29 cellular contexts compared by ENCODE assay signal in the genomic region with DNA sequence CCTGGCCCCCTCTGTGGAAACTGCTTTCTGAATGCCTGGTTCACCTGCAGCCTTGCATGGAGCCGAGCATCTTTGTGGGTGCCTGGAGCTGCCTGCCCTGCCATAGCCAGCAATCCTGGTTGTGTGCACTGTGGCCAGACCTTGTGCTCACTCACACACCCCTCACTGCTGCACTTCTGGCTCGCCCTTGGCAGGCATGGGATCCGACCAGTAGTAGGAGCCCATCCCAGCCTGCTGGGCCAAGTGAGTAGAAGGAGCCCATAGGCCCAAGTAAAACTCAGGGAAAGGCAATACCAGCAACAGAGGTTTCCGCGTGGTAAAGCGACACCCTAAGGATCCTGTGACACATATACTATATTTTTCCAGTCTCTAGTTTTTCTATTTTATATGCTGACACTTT.
"Had no signal": no experiment of that assay in that cellular context is flagged by ENCODE, and none has a peak within 500 bp of the region (broad histone marks: within the 10 kb centered on the region; RNA-seq: fewer than 3 reads in every experiment).

No MANE protein-coding gene starts in this region.

- H3K9me3 ChIP-seq: gastroesophageal sphincter, mucosa of descending colon, right atrium auricular region, stomach, suprapubic skin, tibial artery had no signal

- H3K27me3 ChIP-seq: brain microvascular endothelial cell, gastroesophageal sphincter, hepatocyte, right atrium auricular region, stomach, suprapubic skin, tibial artery had no signal

- H3K4me2 ChIP-seq: hepatocyte, smooth muscle cell had no signal

- H3K4me3 ChIP-seq: gastroesophageal sphincter, hepatocyte, lung, mucosa of descending colon, right atrium auricular region, smooth muscle cell, stomach, suprapubic skin, tibial artery had no signal

- H3K36me3 Mint-ChIP-seq: activated CD8-positive, alpha-beta memory T cell treated with anti-CD3 and anti-CD28 coated beads, Interleukin-2, amount 10 ng/mL, durations not matched to agents 7 days and 5 days; activated naive CD8-positive, alpha-beta T cell treated with anti-CD3 and anti-CD28 coated beads, Interleukin-2, amount 10 ng/mL, durations not matched to agents 7 days and 5 days; immature natural killer cell; natural killer cell treated with Interleukin-12 subunit alpha and Interleukin-12 subunit beta and Interleukin-15 and Interleukin-18, amount 100 ng/mL, for 72 hours; stimulated activated naive B cell treated with anti-CD40 and anti-IgM and Interleukin-4, amounts not matched to agents 10 μg/mL and 1 μg/mL and 100 μg/mL, for 72 hours had no signal

- H3K27me3 Mint-ChIP-seq: activated B cell treated with CpG ODN at 0.5 μM for 24 hours; activated CD8-positive, alpha-beta memory T cell treated with anti-CD3 and anti-CD28 coated beads, Interleukin-2, amount 10 ng/mL, durations not matched to agents 7 days and 5 days; activated naive CD8-positive, alpha-beta T cell treated with anti-CD3 and anti-CD28 coated beads, Interleukin-2, amount 10 ng/mL, durations not matched to agents 7 days and 5 days; effector memory CD8-positive, alpha-beta T cell; natural killer cell treated with Interleukin-12 subunit alpha and Interleukin-12 subunit beta and Interleukin-15 and Interleukin-18, amount 100 ng/mL, for 72 hours; stimulated activated naive B cell treated with anti-CD40 and anti-IgM and Interleukin-4, amounts not matched to agents 10 μg/mL and 1 μg/mL and 100 μg/mL, for 72 hours; T-helper 17 cell had no signal

- H3K4me1 Mint-ChIP-seq: activated B cell treated with CpG ODN at 0.5 μM for 24 hours; activated CD8-positive, alpha-beta memory T cell treated with anti-CD3 and anti-CD28 coated beads, Interleukin-2, amount 10 ng/mL, durations not matched to agents 7 days and 5 days; activated naive CD8-positive, alpha-beta T cell treated with anti-CD3 and anti-CD28 coated beads, Interleukin-2, amount 10 ng/mL, durations not matched to agents 7 days and 5 days; immature natural killer cell; stimulated activated naive B cell treated with anti-CD40 and anti-IgM and Interleukin-4, amounts not matched to agents 10 μg/mL and 1 μg/mL and 100 μg/mL, for 72 hours; T-helper 17 cell had no signal

- H3K27ac Mint-ChIP-seq: activated B cell treated with CpG ODN at 0.5 μM for 24 hours; activated CD8-positive, alpha-beta memory T cell treated with anti-CD3 and anti-CD28 coated beads, Interleukin-2, amount 10 ng/mL, durations not matched to agents 7 days and 5 days; activated CD8-positive, alpha-beta T cell treated with anti-CD3 and anti-CD28 coated beads, Interleukin-2, amount 10 ng/mL, durations not matched to agents 7 days and 5 days; activated naive CD4-positive, alpha-beta T cell treated with anti-CD3 and anti-CD28 coated beads for 36 hours; activated naive CD8-positive, alpha-beta T cell treated with anti-CD3 and anti-CD28 coated beads, Interleukin-2, amount 10 ng/mL, durations not matched to agents 7 days and 5 days; activated T-cell treated with anti-CD3 and anti-CD28 coated beads, Interleukin-2, amount 50 U/mL, for 72 hours; effector memory CD8-positive, alpha-beta T cell; immature natural killer cell; natural killer cell treated with Interleukin-12 subunit alpha and Interleukin-12 subunit beta and Interleukin-15 and Interleukin-18, amount 100 ng/mL, for 72 hours; stimulated activated naive B cell treated with anti-CD40 and anti-IgM and Interleukin-4, amounts not matched to agents 10 μg/mL and 1 μg/mL and 100 μg/mL, for 72 hours; T-helper 17 cell had no signal

- H3K27ac ChIP-seq: brain microvascular endothelial cell, gastroesophageal sphincter, hepatocyte, right atrium auricular region, stomach, suprapubic skin, tibial artery had no signal

- H3K9me3 Mint-ChIP-seq: activated B cell treated with CpG ODN at 0.5 μM for 24 hours had no signal

- DNase-seq: activated B cell treated with CpG ODN at 0.5 μM for 24 hours; activated CD8-positive, alpha-beta memory T cell treated with anti-CD3 and anti-CD28 coated beads, Interleukin-2, amount 10 ng/mL, durations not matched to agents 7 days and 5 days; activated CD8-positive, alpha-beta T cell treated with anti-CD3 and anti-CD28 coated beads, Interleukin-2, amount 10 ng/mL, durations not matched to agents 7 days and 5 days; activated effector memory CD4-positive, alpha-beta T cell treated with Interleukin-2 at 50 U/mL for 16 hours; activated naive CD4-positive, alpha-beta T cell treated with anti-CD3 and anti-CD28 coated beads for 36 hours; activated naive CD8-positive, alpha-beta T cell treated with anti-CD3 and anti-CD28 coated beads, Interleukin-2, amount 10 ng/mL, durations not matched to agents 7 days and 5 days; activated T-cell treated with anti-CD3 and anti-CD28 coated beads, Interleukin-2, amount 50 U/mL, for 72 hours; brain microvascular endothelial cell; cortex of kidney; effector memory CD8-positive, alpha-beta T cell; immature natural killer cell; kidney glomerular epithelial cell; mucosa of descending colon; stimulated activated CD4-positive, alpha-beta T cell treated with anti-CD3 and anti-CD28 coated beads, Interleukin-1b, Interleukin-23, amount 100 ng/mL, for 48 hours; stimulated activated CD4-positive, alpha-beta T cell treated with anti-CD3 and anti-CD28 coated beads, Interleukin-4, amount 100 ng/mL, for 4 hours; stimulated activated CD8-positive, alpha-beta memory T cell treated with anti-CD3 and anti-CD28 coated beads, Interleukin-4, amount 100 ng/mL, for 48 hours; stimulated activated naive B cell treated with anti-CD40 and anti-IgM and Interleukin-4, amounts not matched to agents 10 μg/mL and 1 μg/mL and 100 μg/mL, for 72 hours; stomach; T-helper 17 cell; T1000; tibial artery had no signal

- ATAC-seq: activated CD8-positive, alpha-beta memory T cell treated with anti-CD3 and anti-CD28 coated beads, Interleukin-2, amount 10 ng/mL, durations not matched to agents 7 days and 5 days; activated CD8-positive, alpha-beta T cell treated with anti-CD3 and anti-CD28 coated beads, Interleukin-2, amount 10 ng/mL, durations not matched to agents 7 days and 5 days; activated T-cell treated with anti-CD3 and anti-CD28 coated beads, Interleukin-2, amount 50 U/mL, for 72 hours; effector memory CD8-positive, alpha-beta T cell; gastroesophageal sphincter; left lobe of liver; mucosa of descending colon; natural killer cell treated with Interleukin-12 subunit alpha and Interleukin-12 subunit beta and Interleukin-15 and Interleukin-18, amount 100 ng/mL, for 72 hours; stimulated activated naive B cell treated with anti-CD40 and anti-IgM and Interleukin-4, amounts not matched to agents 10 μg/mL and 1 μg/mL and 100 μg/mL, for 72 hours; T-helper 17 cell had no signal

- H3K4me3 Mint-ChIP-seq: activated B cell treated with CpG ODN at 0.5 μM for 24 hours; activated CD8-positive, alpha-beta memory T cell treated with anti-CD3 and anti-CD28 coated beads, Interleukin-2, amount 10 ng/mL, durations not matched to agents 7 days and 5 days; activated CD8-positive, alpha-beta T cell treated with anti-CD3 and anti-CD28 coated beads, Interleukin-2, amount 10 ng/mL, durations not matched to agents 7 days and 5 days; activated naive CD4-positive, alpha-beta T cell treated with anti-CD3 and anti-CD28 coated beads for 36 hours; activated naive CD8-positive, alpha-beta T cell treated with anti-CD3 and anti-CD28 coated beads, Interleukin-2, amount 10 ng/mL, durations not matched to agents 7 days and 5 days; activated T-cell treated with anti-CD3 and anti-CD28 coated beads, Interleukin-2, amount 50 U/mL, for 72 hours; effector memory CD8-positive, alpha-beta T cell; immature natural killer cell; natural killer cell treated with Interleukin-12 subunit alpha and Interleukin-12 subunit beta and Interleukin-15 and Interleukin-18, amount 100 ng/mL, for 72 hours; stimulated activated naive B cell treated with anti-CD40 and anti-IgM and Interleukin-4, amounts not matched to agents 10 μg/mL and 1 μg/mL and 100 μg/mL, for 72 hours; T-helper 17 cell had no signal

- H3K4me1 ChIP-seq: gastroesophageal sphincter, right atrium auricular region, suprapubic skin, tibial artery had no signal

- H3K36me3 ChIP-seq: brain microvascular endothelial cell, gastroesophageal sphincter, right atrium auricular region, stomach, suprapubic skin, tibial artery had no signal

- H3K79me2 ChIP-seq: hepatocyte had no signal
